ENCODE assay signal across 12 cellular contexts in genomic region chr6:32462609-32463008, GRCh38. TPM values are rescaled to one million over a fixed set of nuclear protein-coding genes. Genes with fewer than 3 reads are reported as not detected.
DNase-seq lines count a peak whose midpoint lies in the region; ATAC-seq and TF ChIP-seq lines count a peak whose summit lies in the region.
"Had no signal": no experiment of that assay in that cellular context is flagged by ENCODE, and none has a peak within 500 bp of the region (broad histone marks: within the 10 kb centered on the region; RNA-seq: fewer than 3 reads in every experiment).

No MANE protein-coding gene starts in this region.

- H3K4me3 Mint-ChIP-seq in GM23338 = no peak overlapping the region
- H3K4me3 Mint-ChIP-seq in CD8-positive, alpha-beta memory T cell = no peak overlapping the region

- peak overlapping the region; percentile 52 for H2AFZ ChIP-seq in GM23338
- H2AFZ ChIP-seq: parathyroid adenoma had no signal

- H3K27me3 Mint-ChIP-seq in GM23338 (ENCODE audit: insufficient read depth, low read depth, poor library complexity) = peaks cover 1% of the 10 kb centered on the region
- H3K27me3 Mint-ChIP-seq in CD8-positive, alpha-beta memory T cell = peaks cover 42 to 64% of the 10 kb centered on the region in 2 donors

- peaks cover 4% of the 10 kb centered on the region; the same call in 1 of the 2 replicates for H3K9me2 ChIP-seq in GM23338 (ENCODE audit: insufficient read depth)

- peaks cover 15% of the 10 kb centered on the region for H3K9me3 Mint-ChIP-seq in GM23338
- peaks cover 12 to 22% (median 19%) of the 10 kb centered on the region in 5 donors for H3K9me3 Mint-ChIP-seq in CD8-positive, alpha-beta memory T cell

- H3K27ac Mint-ChIP-seq in GM23338 = no peak overlapping the region
- H3K27ac Mint-ChIP-seq in CD8-positive, alpha-beta memory T cell = no peak overlapping the region

- no peak for TF ChIP-seq POLR2A in Peyer's patch (IDR thresholded peaks at IDR 0.05)

- H3K4me1 ChIP-seq in GM23338 (ENCODE audit: insufficient read depth) = no peaks in the 10 kb centered on the region; the same call in none of the 2 replicates
- peaks cover 4% of the 10 kb centered on the region for H3K4me1 ChIP-seq in CD8-positive, alpha-beta memory T cell (ENCODE audit: insufficient read depth, low read length)
- no peaks in the 10 kb centered on the region for H3K4me1 ChIP-seq in Peyer's patch
- H3K4me1 ChIP-seq: parathyroid adenoma had no signal

- no peaks in the 10 kb centered on the region for H3F3A ChIP-seq in GM23338 (replicated peaks; ENCODE audit: low read depth)

- no peaks in the 10 kb centered on the region for H3K79me2 ChIP-seq in GM23338 (replicated peaks; ENCODE audit: insufficient read depth)
- H3K79me2 ChIP-seq: parathyroid adenoma had no signal

- no peak for TF ChIP-seq CTCF in GM23338 (conservative IDR thresholded peaks at IDR 0.05; ENCODE audit: low read depth in 2 of 2)
- TF ChIP-seq CTCF in Peyer's patch (IDR thresholded peaks at IDR 0.05) = no peak

- CTCF ChIA-PET in CD8-positive, alpha-beta memory T cell (lab: Charles Lee) = no interaction called here

- peaks cover 7% of the 10 kb centered on the region; the same call in 2 of the 3 replicates for H3K4me1 Mint-ChIP-seq in GM23338
- H3K4me1 Mint-ChIP-seq in CD8-positive, alpha-beta memory T cell = peaks cover 0 to 10% (median 3%) of the 10 kb centered on the region in 3 donors

- no peaks in the 10 kb centered on the region for H4K20me1 ChIP-seq in GM23338 (replicated peaks; ENCODE audit: insufficient read depth)

- H3K4me3 ChIP-seq in GM23338 (no peak overlapping the region), Peyer's patch (no peak overlapping the region)
- H3K4me3 ChIP-seq in CD8-positive, alpha-beta memory T cell (ENCODE audit: low read length) = no peak overlapping the region

- peak; percentile 32 for DNase-seq in GM23338 (ENCODE audit: low spot score)
- peak; percentile 7 for DNase-seq in RKO (ENCODE audit: low spot score)
- peak in 3 of 4 experiments; percentile 21 to 65 (median 22) for DNase-seq in stimulated activated CD4-positive, alpha-beta T cell treated with anti-CD3 and anti-CD28 coated beads, Interleukin-1b, Interleukin-23, amount 100 ng/mL, for 24 hours (ENCODE audit: low read depth in 4 of 4, low spot score in 1 of 4)
- no peak for DNase-seq in NCI-H526 treated with DMSO at 0.1 percent for 48 hours (lab: John Stamatoyannopoulos, UW)
- no peak for DNase-seq in CD8-positive, alpha-beta memory T cell
- no peak for DNase-seq in Peyer's patch
- no peak for DNase-seq in AG08395 (ENCODE audit: low spot score)
- DNase-seq: hypothalamus, NCI-H2227 treated with DMSO at 0.1 percent for 48 hours had no signal

- POLR2A ChIA-PET in CD8-positive, alpha-beta memory T cell (lab: Charles Lee) = no interaction called here

- no peak overlapping the region for H3K4me2 ChIP-seq in GM23338

- H3K36me3 ChIP-seq in GM23338 (ENCODE audit: insufficient read depth) = no peaks in the 10 kb centered on the region
- H3K36me3 ChIP-seq in CD8-positive, alpha-beta memory T cell (ENCODE audit: insufficient read depth, low read length) = no peaks in the 10 kb centered on the region
- H3K36me3 ChIP-seq in Peyer's patch = no peaks in the 10 kb centered on the region

- H3K9me3 ChIP-seq in CD8-positive, alpha-beta memory T cell (ENCODE audit: low read length) = no peaks in the 10 kb centered on the region
- no peaks in the 10 kb centered on the region for H3K9me3 ChIP-seq in Peyer's patch

- no peak overlapping the region for H3K27ac ChIP-seq in GM23338 (ENCODE audit: low read depth)
- H3K27ac ChIP-seq in CD8-positive, alpha-beta memory T cell (ENCODE audit: low read depth, low read length) = no peak overlapping the region
- no peak overlapping the region for H3K27ac ChIP-seq in Peyer's patch
- H3K27ac ChIP-seq: parathyroid adenoma had no signal

- ATAC-seq in GM18870 (IDR thresholded peaks at IDR 0.05; ENCODE audit: unreplicated experiment) (peak; percentile 68), GM23338 (peak; percentile 45; the same call in 2 of the 3 replicates)

- H3K27me3 ChIP-seq in GM23338 (ENCODE audit: insufficient read depth) (no peaks in the 10 kb centered on the region), Peyer's patch (no peaks in the 10 kb centered on the region)
- H3K27me3 ChIP-seq in CD8-positive, alpha-beta memory T cell (ENCODE audit: insufficient read depth, low read length, poor library complexity, severe bottlenecking) = peaks cover 13% of the 10 kb centered on the region

- no peaks in the 10 kb centered on the region; the same call in 2 of the 3 replicates for H3K36me3 Mint-ChIP-seq in GM23338 (ENCODE audit: low read depth)
- peaks cover 0 to 8% (median 0%) of the 10 kb centered on the region in 3 donors for H3K36me3 Mint-ChIP-seq in CD8-positive, alpha-beta memory T cell

TF ChIP-seq in GM23338, 12 proteins besides CTCF, POLR2A, EP300 and RAD21:
- TF ChIP-seq REST (IDR thresholded peaks at IDR 0.05; ENCODE audit: unreplicated experiment) (peak; percentile 61), ETS1 (IDR thresholded peaks at IDR 0.05) (no peak)

RNA-seq across cellular contexts. Expression of gene HLA-DRA, which starts 22.9 kb away (rescaled TPM):
- total RNA-seq in GM23338 (2014; rRNA removed; shearing (Covaris generic)) = 4.4 and 6.9 TPM in 2 replicates
- 7.7 and 10.5 TPM in 2 replicates for polyA plus RNA-seq in GM23338 (2016; fragmentation: Nextera tagmentation; extraction: Ambion mirVana)
- total RNA-seq in CD8-positive, alpha-beta memory T cell = 10 to 100 TPM; 36.6 to 39.1 TPM
- 41.3 TPM for polyA plus RNA-seq in CD8-positive, alpha-beta memory T cell
- 100 to 1,000 TPM; 354 to 966 (median 405) TPM for total RNA-seq in Peyer's patch

RNA-seq across cellular contexts. Expression of gene BTNL2, which starts 55.6 kb away (rescaled TPM):
- not detected in 2 replicates for total RNA-seq in GM23338 (2014; rRNA removed; shearing (Covaris generic))
- polyA plus RNA-seq in GM23338 (2016; fragmentation: Nextera tagmentation; extraction: Ambion mirVana) = not detected in 2 replicates
- not detected for total RNA-seq in CD8-positive, alpha-beta memory T cell
- not detected for polyA plus RNA-seq in CD8-positive, alpha-beta memory T cell
- total RNA-seq in Peyer's patch = 1 to 10 TPM in 2 of 4 donors, not detected in 2; 3.6 to 3.8 TPM
- polyA plus RNA-seq: thymus had no signal

Comparison
In these comparisons a context has a peak if more than half of its experiments do, and no peak if none do; other contexts are left out.
1. DNase-seq: peak in GM23338 (single experiment), RKO (single experiment) and stimulated activated CD4-positive, alpha-beta T cell treated with anti-CD3 and anti-CD28 coated beads, Interleukin-1b, Interleukin-23, amount 100 ng/mL, for 24 hours (3 of 4); none in NCI-H526 treated with DMSO at 0.1 percent for 48 hours (single experiment), CD8-positive, alpha-beta memory T cell (0 of 5), Peyer's patch (0 of 3) and AG08395 (single experiment).
2. RNA of gene HLA-DRA, which starts 22.9 kb away (total RNA-seq): 354 to 966 TPM in Peyer's patch; 36.6 to 39.1 TPM in CD8-positive, alpha-beta memory T cell and 4.4 to 6.9 TPM in GM23338; every median in the first group is over 4 times any median in the second.